In genomic region chr18:36688020-36688965, GRCh38 we compare ENCODE assay signal across 8 cellular contexts.
DNase-seq lines count a peak whose midpoint lies in the region; ATAC-seq, FAIRE-seq and TF ChIP-seq lines count a peak whose summit lies in the region.

No MANE protein-coding gene starts in this region.

- peak; percentile 33 for DNase-seq in COR-L47 (lab: John Stamatoyannopoulos, UW)
- DNase-seq in GM19239 (ENCODE audit: insufficient read length, low spot score): peak; percentile 43
- peak; percentile 68 for DNase-seq in KBM-7
- peak; percentile 69 for DNase-seq in RPMI8226
- DNase-seq in body of pancreas: peak; percentile 63 to 78 (median 68)
- peak; percentile 20 for DNase-seq in iPS DF 6.9 (ENCODE audit: low read depth, low spot score)
- DNase-seq in stimulated activated CD4-positive, alpha-beta T cell treated with anti-CD3 and anti-CD28 coated beads, Interleukin-12 subunit alpha, Interleukin-12 subunit beta, amount 100 ng/mL, for 48 hours (ENCODE audit: low read depth in 2 of 3, low spot score in 1 of 3): peak; percentile 23 to 43 (median 25)

- 58 to 60% methylated on average over 3 of the region's 3 CpGs for WGBS in body of pancreas, 2 donors
- WGBS in iPS DF 6.9 (ENCODE audit: insufficient coverage, insufficient read length): no CpG with 5 or more reads among the region's 3 CpGs

- TF ChIP-seq CTCF in body of pancreas (IDR thresholded peaks at IDR 0.05): peak; percentile 72 to 88 (median 77)

- H3K36me3 ChIP-seq in body of pancreas (replicated peaks in 1 of 2; ENCODE audit: insufficient read depth in 1 of 2, low read depth in 2 of 2): no peaks in the 10 kb centered on the region
- no peaks in the 10 kb centered on the region for H3K36me3 ChIP-seq in iPS DF 6.9 (ENCODE audit: control insufficient read depth, insufficient read depth, low read length)

- H3K27me3 ChIP-seq in body of pancreas (no peaks in the 10 kb centered on the region), iPS DF 6.9 (ENCODE audit: control insufficient read depth, insufficient read depth, low read length) (no peaks in the 10 kb centered on the region)

- no peak overlapping the region for H3K4me3 ChIP-seq in body of pancreas
- H3K4me3 ChIP-seq in iPS DF 6.9 (ENCODE audit: low read length): no peak overlapping the region

- in situ Hi-C loops in KBM-7 (cut with MboI; ENCODE audit: low pct_unique_long_range_greater_than_20kb, low sequenced_read_pairs): no loop called here

- no peak for TF ChIP-seq POLR2A in body of pancreas (IDR thresholded peaks at IDR 0.05)

- ATAC-seq in body of pancreas: peak; percentile 52
- no peak for ATAC-seq in GM19324 (IDR thresholded peaks at IDR 0.05; ENCODE audit: low FRiP score, unreplicated experiment)

- intact Hi-C loops in body of pancreas (cut with DNase I): no loop called here

- H3K4me1 ChIP-seq in body of pancreas: no peaks in the 10 kb centered on the region
- H3K4me1 ChIP-seq in iPS DF 6.9 (ENCODE audit: control insufficient read depth, insufficient read depth, low read length): no peaks in the 10 kb centered on the region

- no peak overlapping the region for H3K27ac ChIP-seq in body of pancreas
- H3K27ac ChIP-seq in iPS DF 6.9 (ENCODE audit: low read length): no peak overlapping the region

- H3K9me3 ChIP-seq in body of pancreas: no peaks in the 10 kb centered on the region
- H3K9me3 ChIP-seq in iPS DF 6.9 (ENCODE audit: control insufficient read depth, insufficient read depth, low read length): no peaks in the 10 kb centered on the region; the same call in 1 of the 2 replicates

- peak; percentile 90 for FAIRE-seq in GM19239 (lab: Jason Lieb, UNC)
